In the genomic region with DNA sequence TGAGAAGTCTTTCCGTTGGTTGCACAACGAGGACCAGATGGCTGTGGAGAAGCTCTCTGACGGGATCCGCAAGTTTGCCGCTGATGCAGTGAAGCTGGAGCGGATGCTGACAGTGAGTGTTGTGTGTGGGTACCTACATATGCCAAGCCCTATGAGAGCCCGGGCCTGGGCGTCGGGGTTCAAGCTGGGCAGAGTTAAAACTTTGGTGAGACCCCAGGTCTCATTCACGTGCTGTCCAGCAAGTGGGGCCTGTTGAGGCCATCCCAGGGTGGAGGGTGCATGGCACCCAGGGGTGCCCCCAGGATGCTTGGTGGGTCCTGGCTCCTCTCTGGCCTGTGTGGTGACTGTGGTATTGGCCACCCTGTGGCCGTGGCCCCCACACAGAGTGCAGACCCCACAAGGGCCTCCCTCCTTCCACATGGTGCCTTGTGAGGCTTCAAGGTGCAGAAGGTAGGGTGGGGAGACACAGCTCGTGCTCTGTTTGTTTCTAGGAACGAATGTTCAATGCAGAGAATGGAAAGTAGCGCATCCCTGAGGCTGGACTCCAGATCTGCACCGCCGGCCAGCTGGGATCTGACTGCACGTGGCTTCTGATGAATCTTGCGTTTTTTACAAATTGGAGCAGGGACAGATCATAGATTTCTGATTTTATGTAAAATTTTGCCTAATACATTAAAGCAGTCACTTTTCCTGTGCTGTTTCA, we compare ENCODE assay signal across 1 cellular context.
TF ChIP-seq lines count a peak whose summit lies in the region.

No MANE protein-coding gene starts in this region.

TF ChIP-seq in H1, 55 proteins besides CTCF, POLR2A, EP300 and RAD21:
- TF ChIP-seq NANOG (IDR thresholded peaks at IDR 0.05; ENCODE audit: insufficient read depth, low read depth, low read length, poor library complexity, severe bottlenecking) (no peak), SRF (IDR thresholded peaks at IDR 0.05; ENCODE audit: low read depth, low read length) (no peak), POU5F1 (IDR thresholded peaks at IDR 0.05; ENCODE audit: low read depth, low read length) (no peak), SIRT6 (IDR thresholded peaks at IDR 0.05; ENCODE audit: low read length) (no peak), POLR2AphosphoS5 (IDR thresholded peaks at IDR 0.05; ENCODE audit: low read depth, low read length) (no peak), CEBPB (IDR thresholded peaks at IDR 0.05; ENCODE audit: low read depth, low read length) (no peak), CBX5 (IDR thresholded peaks at IDR 0.05; ENCODE audit: low read depth, low read length) (no peak), FOSL1 (IDR thresholded peaks at IDR 0.05; ENCODE audit: insufficient read depth, low read depth, low read length) (no peak), PHF8 (conservative IDR thresholded peaks at IDR 0.05; ENCODE audit: low read depth, low read length) (no peak), JUND (IDR thresholded peaks at IDR 0.05; ENCODE audit: low read length) (no peak), MAX (IDR thresholded peaks at IDR 0.05) (no peak), KDM5A (IDR thresholded peaks at IDR 0.05; ENCODE audit: low read length) (no peak), SP1 (IDR thresholded peaks at IDR 0.05; ENCODE audit: low read depth, low read length) (no peak), CHD2 (IDR thresholded peaks at IDR 0.05; ENCODE audit: low read length) (no peak), TAF1 (IDR thresholded peaks at IDR 0.05; ENCODE audit: low read depth, low read length) (no peak), EZH2 (IDR thresholded peaks at IDR 0.05; ENCODE audit: low read depth, low read length, severe bottlenecking) (no peak), ASH2L (IDR thresholded peaks at IDR 0.05; ENCODE audit: low read length) (no peak)
- TF ChIP-seq, protein P1, sequence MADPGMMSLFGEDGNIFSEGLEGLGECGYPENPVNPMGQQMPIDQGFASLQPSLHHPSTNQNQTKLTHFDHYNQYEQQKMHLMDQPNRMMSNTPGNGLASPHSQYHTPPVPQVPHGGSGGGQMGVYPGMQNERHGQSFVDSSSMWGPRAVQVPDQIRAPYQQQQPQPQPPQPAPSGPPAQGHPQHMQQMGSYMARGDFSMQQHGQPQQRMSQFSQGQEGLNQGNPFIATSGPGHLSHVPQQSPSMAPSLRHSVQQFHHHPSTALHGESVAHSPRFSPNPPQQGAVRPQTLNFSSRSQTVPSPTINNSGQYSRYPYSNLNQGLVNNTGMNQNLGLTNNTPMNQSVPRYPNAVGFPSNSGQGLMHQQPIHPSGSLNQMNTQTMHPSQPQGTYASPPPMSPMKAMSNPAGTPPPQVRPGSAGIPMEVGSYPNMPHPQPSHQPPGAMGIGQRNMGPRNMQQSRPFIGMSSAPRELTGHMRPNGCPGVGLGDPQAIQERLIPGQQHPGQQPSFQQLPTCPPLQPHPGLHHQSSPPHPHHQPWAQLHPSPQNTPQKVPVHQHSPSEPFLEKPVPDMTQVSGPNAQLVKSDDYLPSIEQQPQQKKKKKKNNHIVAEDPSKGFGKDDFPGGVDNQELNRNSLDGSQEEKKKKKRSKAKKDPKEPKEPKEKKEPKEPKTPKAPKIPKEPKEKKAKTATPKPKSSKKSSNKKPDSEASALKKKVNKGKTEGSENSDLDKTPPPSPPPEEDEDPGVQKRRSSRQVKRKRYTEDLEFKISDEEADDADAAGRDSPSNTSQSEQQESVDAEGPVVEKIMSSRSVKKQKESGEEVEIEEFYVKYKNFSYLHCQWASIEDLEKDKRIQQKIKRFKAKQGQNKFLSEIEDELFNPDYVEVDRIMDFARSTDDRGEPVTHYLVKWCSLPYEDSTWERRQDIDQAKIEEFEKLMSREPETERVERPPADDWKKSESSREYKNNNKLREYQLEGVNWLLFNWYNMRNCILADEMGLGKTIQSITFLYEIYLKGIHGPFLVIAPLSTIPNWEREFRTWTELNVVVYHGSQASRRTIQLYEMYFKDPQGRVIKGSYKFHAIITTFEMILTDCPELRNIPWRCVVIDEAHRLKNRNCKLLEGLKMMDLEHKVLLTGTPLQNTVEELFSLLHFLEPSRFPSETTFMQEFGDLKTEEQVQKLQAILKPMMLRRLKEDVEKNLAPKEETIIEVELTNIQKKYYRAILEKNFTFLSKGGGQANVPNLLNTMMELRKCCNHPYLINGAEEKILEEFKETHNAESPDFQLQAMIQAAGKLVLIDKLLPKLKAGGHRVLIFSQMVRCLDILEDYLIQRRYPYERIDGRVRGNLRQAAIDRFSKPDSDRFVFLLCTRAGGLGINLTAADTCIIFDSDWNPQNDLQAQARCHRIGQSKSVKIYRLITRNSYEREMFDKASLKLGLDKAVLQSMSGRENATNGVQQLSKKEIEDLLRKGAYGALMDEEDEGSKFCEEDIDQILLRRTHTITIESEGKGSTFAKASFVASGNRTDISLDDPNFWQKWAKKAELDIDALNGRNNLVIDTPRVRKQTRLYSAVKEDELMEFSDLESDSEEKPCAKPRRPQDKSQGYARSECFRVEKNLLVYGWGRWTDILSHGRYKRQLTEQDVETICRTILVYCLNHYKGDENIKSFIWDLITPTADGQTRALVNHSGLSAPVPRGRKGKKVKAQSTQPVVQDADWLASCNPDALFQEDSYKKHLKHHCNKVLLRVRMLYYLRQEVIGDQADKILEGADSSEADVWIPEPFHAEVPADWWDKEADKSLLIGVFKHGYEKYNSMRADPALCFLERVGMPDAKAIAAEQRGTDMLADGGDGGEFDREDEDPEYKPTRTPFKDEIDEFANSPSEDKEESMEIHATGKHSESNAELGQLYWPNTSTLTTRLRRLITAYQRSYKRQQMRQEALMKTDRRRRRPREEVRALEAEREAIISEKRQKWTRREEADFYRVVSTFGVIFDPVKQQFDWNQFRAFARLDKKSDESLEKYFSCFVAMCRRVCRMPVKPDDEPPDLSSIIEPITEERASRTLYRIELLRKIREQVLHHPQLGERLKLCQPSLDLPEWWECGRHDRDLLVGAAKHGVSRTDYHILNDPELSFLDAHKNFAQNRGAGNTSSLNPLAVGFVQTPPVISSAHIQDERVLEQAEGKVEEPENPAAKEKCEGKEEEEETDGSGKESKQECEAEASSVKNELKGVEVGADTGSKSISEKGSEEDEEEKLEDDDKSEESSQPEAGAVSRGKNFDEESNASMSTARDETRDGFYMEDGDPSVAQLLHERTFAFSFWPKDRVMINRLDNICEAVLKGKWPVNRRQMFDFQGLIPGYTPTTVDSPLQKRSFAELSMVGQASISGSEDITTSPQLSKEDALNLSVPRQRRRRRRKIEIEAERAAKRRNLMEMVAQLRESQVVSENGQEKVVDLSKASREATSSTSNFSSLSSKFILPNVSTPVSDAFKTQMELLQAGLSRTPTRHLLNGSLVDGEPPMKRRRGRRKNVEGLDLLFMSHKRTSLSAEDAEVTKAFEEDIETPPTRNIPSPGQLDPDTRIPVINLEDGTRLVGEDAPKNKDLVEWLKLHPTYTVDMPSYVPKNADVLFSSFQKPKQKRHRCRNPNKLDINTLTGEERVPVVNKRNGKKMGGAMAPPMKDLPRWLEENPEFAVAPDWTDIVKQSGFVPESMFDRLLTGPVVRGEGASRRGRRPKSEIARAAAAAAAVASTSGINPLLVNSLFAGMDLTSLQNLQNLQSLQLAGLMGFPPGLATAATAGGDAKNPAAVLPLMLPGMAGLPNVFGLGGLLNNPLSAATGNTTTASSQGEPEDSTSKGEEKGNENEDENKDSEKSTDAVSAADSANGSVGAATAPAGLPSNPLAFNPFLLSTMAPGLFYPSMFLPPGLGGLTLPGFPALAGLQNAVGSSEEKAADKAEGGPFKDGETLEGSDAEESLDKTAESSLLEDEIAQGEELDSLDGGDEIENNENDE (IDR thresholded peaks at IDR 0.05; ENCODE audit: insufficient replicate concordance, low read length) = no peak
TF ChIP-seq in H1: peak in this region for 0.
